8 cellular contexts compared by ENCODE assay signal in genomic region chr11:18321622-18321990, GRCh38. TPM values are rescaled to one million over a fixed set of nuclear protein-coding genes. Genes with fewer than 3 reads are reported as not detected.
DNase-seq lines count a peak whose midpoint lies in the region; ATAC-seq and TF ChIP-seq lines count a peak whose summit lies in the region.

No MANE protein-coding gene starts in this region.

- peak overlapping the region; percentile 50; the same call in 1 of the 2 replicates for H3K4ac ChIP-seq in IMR-90 (ENCODE audit: low read depth, low read length)

- WGBS in IMR-90 (ENCODE audit: extremely low coverage in 2 of 2, insufficient read length in 1 of 2), 2 experiments: no CpG with 5 or more reads among the region's 3 CpGs
- 0% methylated on average over 3 of the region's 3 CpGs for WGBS in right lobe of liver (ENCODE audit: insufficient coverage, low coverage, low lambda C conversion rate, missing lambda C conversion rate)
- WGBS in upper lobe of left lung, 2 donors: 0 to 1% methylated on average over 3 of the region's 3 CpGs

- H3K18ac ChIP-seq in IMR-90 (ENCODE audit: low read depth, low read length): no peak overlapping the region

- POLR2A ChIA-PET in IMR-90 (lab: Charles Lee; ENCODE audit: unreplicated experiment): interaction anchor here (0.5 to 1.7 kb wide), 3 partner anchors 9 to 73 kb away, joined by 4 to 5 read pairs (median 5); partner anchors contain the start of gene LDHA

- peak overlapping the region; percentile 70 for H3K14ac ChIP-seq in IMR-90 (replicated peaks; ENCODE audit: low read depth, low read length)

- ATAC-seq in GM19372 (IDR thresholded peaks at IDR 0.05; ENCODE audit: low read depth, unreplicated experiment): peak; percentile 0
- ATAC-seq in IMR-90 (ENCODE audit: low read depth): peak; percentile 5
- peak in 2 of 4 donors; percentile 1 to 6 for ATAC-seq in right lobe of liver
- peak in 1 of 2 donors; percentile 2 for ATAC-seq in upper lobe of left lung (ENCODE audit: low FRiP score in 2 of 2)
- no peak for ATAC-seq in HG03571 (IDR thresholded peaks at IDR 0.05; ENCODE audit: unreplicated experiment)

- H3K56ac ChIP-seq in IMR-90 (ENCODE audit: extremely low read depth, insufficient read depth, low read length): peak overlapping the region; percentile 80

- no peak overlapping the region; the same call in 1 of the 2 replicates for H2BK120ac ChIP-seq in IMR-90 (ENCODE audit: low read depth, low read length)

- H3K4me1 ChIP-seq in IMR-90 (ENCODE audit: control insufficient read depth, insufficient read depth, low read length) (peaks cover 4% of the 10 kb centered on the region), right lobe of liver (peaks cover 0 to 41% (median 24%) of the 10 kb centered on the region in 4 donors), upper lobe of left lung (peaks cover 36 to 60% (median 41%) of the 10 kb centered on the region in 4 donors)

- DNase-seq in AG20443 (ENCODE audit: low spot score) (peak; percentile 8), IMR-90 (no peak), astrocyte of the cerebellum (ENCODE audit: low read depth) (no peak), right lobe of liver (no peak), upper lobe of left lung (no peak), HT-29 (ENCODE audit: low spot score) (no peak)

- no peak overlapping the region for H2BK20ac ChIP-seq in IMR-90 (ENCODE audit: low read depth, low read length)

- H3K36me3 ChIP-seq in IMR-90 (ENCODE audit: control insufficient read depth, insufficient read depth, low read length): peaks cover 3% of the 10 kb centered on the region; the same call in 1 of the 2 replicates
- peaks cover 0 to 12% (median 2%) of the 10 kb centered on the region in 4 donors for H3K36me3 ChIP-seq in right lobe of liver
- peaks cover 0 to 10% (median 2%) of the 10 kb centered on the region in 4 donors for H3K36me3 ChIP-seq in upper lobe of left lung

- CTCF ChIA-PET in IMR-90 (lab: Yijun Ruan, JAX): interaction anchor here (0.5 to 0.6 kb wide), 2 partner anchors 9 to 83 kb away, joined by 3 to 4 read pairs; no protein-coding TSS in a partner anchor

- H4K5ac ChIP-seq in IMR-90 (ENCODE audit: low read depth, low read length): no peak overlapping the region

- H4K8ac ChIP-seq in IMR-90 (ENCODE audit: low read depth in 2 of 2, low read length in 2 of 2): peak overlapping the region; percentile 23 to 45

- peak overlapping the region; percentile 41 for H2BK5ac ChIP-seq in IMR-90 (ENCODE audit: low read depth, low read length, poor library complexity, severe bottlenecking)

- H3K79me1 ChIP-seq in IMR-90 (ENCODE audit: low read depth in 1 of 2, low read length in 2 of 2): peaks cover 15 to 46% of the 10 kb centered on the region in 2 experiments

- H3K9me1 ChIP-seq in IMR-90 (ENCODE audit: insufficient read depth, low read length): 0 out of 2 replicates have a peak, but pooled peaks cover 4% of the 10 kb centered on the region

- H4K20me1 ChIP-seq in IMR-90 (ENCODE audit: insufficient read depth, low read length): no peaks in the 10 kb centered on the region

- dilution Hi-C loops in IMR-90 (cut with HindIII; ENCODE audit: low sequenced_read_pairs, unreplicated experiment): no loop called here

- intact Hi-C loops in IMR-90 (cut with micrococcal nuclease) (loop anchor here (10.0 kb wide), 1 partner anchor 587 kb away; the partner anchor contains the start of gene KCNC1), right lobe of liver (cut with DNase I) (no loop called here)

- H3K9ac ChIP-seq in IMR-90 (ENCODE audit: low read depth, low read length): peak overlapping the region; percentile 86

- H3K9me3 ChIP-seq in IMR-90 (ENCODE audit: control insufficient read depth, insufficient read depth, low read length): no peaks in the 10 kb centered on the region
- no peaks in the 10 kb centered on the region for H3K9me3 ChIP-seq in right lobe of liver
- H3K9me3 ChIP-seq in upper lobe of left lung: no peaks in the 10 kb centered on the region

- TF ChIP-seq POLR2A in IMR-90 (IDR thresholded peaks at IDR 0.05; ENCODE audit: low read depth, low read length) (no peak), right lobe of liver (IDR thresholded peaks at IDR 0.05) (no peak), upper lobe of left lung (IDR thresholded peaks at IDR 0.05) (no peak)

- H3K27me3 ChIP-seq in IMR-90 (ENCODE audit: control insufficient read depth, insufficient read depth, low read length): no peaks in the 10 kb centered on the region
- no peaks in the 10 kb centered on the region for H3K27me3 ChIP-seq in right lobe of liver
- no peaks in the 10 kb centered on the region for H3K27me3 ChIP-seq in upper lobe of left lung

- peak overlapping the region; percentile 90 for H3K4me2 ChIP-seq in IMR-90 (ENCODE audit: low read depth, low read length)

- TF ChIP-seq EP300 in upper lobe of left lung (IDR thresholded peaks at IDR 0.05): no peak

- in situ Hi-C loops in IMR-90 (cut with MboI; ENCODE audit: low sequenced_read_pairs) (no loop called here), astrocyte of the cerebellum (cut with HindIII; ENCODE audit: low sequenced_read_pairs) (no loop called here)

- 0 out of 2 replicates have a peak overlapping the region, but pooled peaks have one; percentile 35 for H4K91ac ChIP-seq in IMR-90 (ENCODE audit: insufficient read depth, low read depth, low read length)

- peak overlapping the region; percentile 68 for H3K27ac ChIP-seq in IMR-90 (ENCODE audit: insufficient read depth, low read length)
- peak overlapping the region; percentile 95 to 98 (median 98) for H3K27ac ChIP-seq in right lobe of liver
- peak overlapping the region; percentile 95 to 97 (median 96) for H3K27ac ChIP-seq in upper lobe of left lung

- peak overlapping the region; percentile 70 for H3K23ac ChIP-seq in IMR-90 (ENCODE audit: low read depth, low read length)

- H2AK5ac ChIP-seq in IMR-90 (ENCODE audit: low read depth, low read length): no peak overlapping the region

- TF ChIP-seq CTCF in IMR-90 (conservative IDR thresholded peaks at IDR 0.05; ENCODE audit: low read depth, low read length): no peak
- no peak for TF ChIP-seq CTCF in astrocyte of the cerebellum (IDR thresholded peaks at IDR 0.05; ENCODE audit: low read depth, low read length, missing control alignments)
- TF ChIP-seq CTCF in right lobe of liver (IDR thresholded peaks at IDR 0.05): peak in 1 of 4 donors; percentile 14
- TF ChIP-seq CTCF in upper lobe of left lung (IDR thresholded peaks at IDR 0.05): no peak

- peak overlapping the region; percentile 77 for H3K4me3 ChIP-seq in IMR-90 (ENCODE audit: insufficient read depth, low read depth, low read length)
- H3K4me3 ChIP-seq in astrocyte of the cerebellum (ENCODE audit: low read depth, low read length): peak overlapping the region; percentile 76
- H3K4me3 ChIP-seq in right lobe of liver: peak overlapping the region; percentile 80 to 89 (median 87)
- peak overlapping the region; percentile 40 to 71 (median 66) for H3K4me3 ChIP-seq in upper lobe of left lung

- H2AK9ac ChIP-seq in IMR-90 (replicated peaks; ENCODE audit: low read depth, low read length, poor library complexity): peak overlapping the region; percentile 90

- 0 out of 3 replicates have a peak overlapping the region, but pooled peaks have one; percentile 6 for H2BK15ac ChIP-seq in IMR-90 (ENCODE audit: low read depth, low read length)

- TSS peak; percentile 51 for BruUV-seq in IMR-90 (replicated peaks; lab: Mats Ljungman, UMichigan)

- TF ChIP-seq RAD21 in IMR-90 (IDR thresholded peaks at IDR 0.05; ENCODE audit: low read length): no peak

- peak overlapping the region; percentile 99 for H2AFZ ChIP-seq in IMR-90 (replicated peaks; ENCODE audit: low read length, poor library complexity)

TF ChIP-seq in IMR-90, 13 proteins besides CTCF, POLR2A, EP300 and RAD21 (continues in another document):
- no peak for TF ChIP-seq NFE2L2 (IDR thresholded peaks at IDR 0.05; ENCODE audit: low read depth, low read length)
- TF ChIP-seq, protein P1, sequence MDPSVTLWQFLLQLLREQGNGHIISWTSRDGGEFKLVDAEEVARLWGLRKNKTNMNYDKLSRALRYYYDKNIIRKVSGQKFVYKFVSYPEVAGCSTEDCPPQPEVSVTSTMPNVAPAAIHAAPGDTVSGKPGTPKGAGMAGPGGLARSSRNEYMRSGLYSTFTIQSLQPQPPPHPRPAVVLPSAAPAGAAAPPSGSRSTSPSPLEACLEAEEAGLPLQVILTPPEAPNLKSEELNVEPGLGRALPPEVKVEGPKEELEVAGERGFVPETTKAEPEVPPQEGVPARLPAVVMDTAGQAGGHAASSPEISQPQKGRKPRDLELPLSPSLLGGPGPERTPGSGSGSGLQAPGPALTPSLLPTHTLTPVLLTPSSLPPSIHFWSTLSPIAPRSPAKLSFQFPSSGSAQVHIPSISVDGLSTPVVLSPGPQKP (IDR thresholded peaks at IDR 0.05; ENCODE audit: borderline replicate concordance, low read depth, low read length): no peak
- TF ChIP-seq MAFK (IDR thresholded peaks at IDR 0.05; ENCODE audit: low read depth, low read length): no peak

RNA-seq across cellular contexts. Expression of gene HPS5, which starts 0.3 kb away (rescaled TPM):
- total RNA-seq in IMR-90 (2012; rRNA removed): 28.3 and 34.7 TPM in 2 replicates
- 6.2 and 7.9 TPM in 2 replicates for polyA plus RNA-seq in IMR-90 (2012; rRNA removed)
- 1.3 and 2.4 TPM in 2 replicates for polyA plus RNA-seq in IMR-90 (2012; cell fraction: cytosol; rRNA removed)
- 1.2 and 10.4 TPM in 2 replicates for polyA plus RNA-seq in IMR-90 (2012; cell fraction: nucleus; rRNA removed; ENCODE audit: low replicate concordance)
- total RNA-seq in right lobe of liver: 10 to 100 TPM; 20.2 to 87.0 (median 41.7) TPM
- 10 to 100 TPM; 18.6 to 40.9 (median 31.1) TPM for total RNA-seq in upper lobe of left lung
- 8.6 and 10.3 TPM in 2 replicates for total RNA-seq in HT-29 (2014; rRNA removed; shearing (Covaris generic))

RNA-seq across cellular contexts. Expression of gene GTF2H1, which starts 0.8 kb away (rescaled TPM):
- total RNA-seq in IMR-90 (2012; rRNA removed): 67.0 and 72.8 TPM in 2 replicates
- polyA plus RNA-seq in IMR-90 (2012; rRNA removed): 20.7 and 25.0 TPM in 2 replicates
- 10.7 and 10.9 TPM in 2 replicates for polyA plus RNA-seq in IMR-90 (2012; cell fraction: cytosol; rRNA removed)
- 10.6 and 28.1 TPM in 2 replicates for polyA plus RNA-seq in IMR-90 (2012; cell fraction: nucleus; rRNA removed; ENCODE audit: low replicate concordance)
- total RNA-seq in right lobe of liver: 10 to 100 TPM; 13.3 to 30.7 (median 19.7) TPM
- 10 to 100 TPM; 22.8 to 52.7 (median 39.3) TPM for total RNA-seq in upper lobe of left lung
- total RNA-seq in HT-29 (2014; rRNA removed; shearing (Covaris generic)): 50.7 and 55.4 TPM in 2 replicates

RNA-seq across cellular contexts. Expression of gene SAA1, which starts 55.5 kb away (rescaled TPM):
- total RNA-seq in IMR-90 (2012; rRNA removed): not detected in 2 replicates
- not detected in 2 replicates for polyA plus RNA-seq in IMR-90 (2012; rRNA removed)
- polyA plus RNA-seq in IMR-90 (2012; cell fraction: cytosol; rRNA removed): not detected in 2 replicates
- not detected in 2 replicates for polyA plus RNA-seq in IMR-90 (2012; cell fraction: nucleus; rRNA removed; ENCODE audit: low replicate concordance)
- over 10,000 TPM in 5 of 6 experiments, 1,000 to 10,000 TPM in 1; 7,699 to 33,192 (median 12,593) TPM for total RNA-seq in right lobe of liver
- total RNA-seq in upper lobe of left lung: 10 to 100 TPM in 5 of 6 donors, 1 to 10 TPM in 1; 9.0 to 92.5 (median 16.2) TPM
- total RNA-seq in HT-29 (2014; rRNA removed; shearing (Covaris generic)): not detected in 2 replicates

Comparison
In these comparisons a context has a peak if more than half of its experiments do, and no peak if none do; other contexts are left out.
1. RNA of gene SAA1, which starts 55.5 kb away (total RNA-seq): 7,699 to 33,192 TPM in right lobe of liver; 9.0 to 92.5 TPM in upper lobe of left lung, not detected in IMR-90 and not detected in HT-29; every median in the first group is over 10 times any median in the second.
2. Peak in every context shown above with its lines, with median percentiles within 50 percentile points of each other: H3K27ac ChIP-seq and H3K4me3 ChIP-seq.